Comparison of ENCODE assay signal across 19 cellular contexts in genomic region chr10:79220296-79220695, GRCh38.
DNase-seq lines count a peak whose midpoint lies in the region; ATAC-seq, FAIRE-seq and TF ChIP-seq lines count a peak whose summit lies in the region.
"Had no signal": no experiment of that assay in that cellular context is flagged by ENCODE, and none has a peak within 500 bp of the region (broad histone marks: within the 10 kb centered on the region; RNA-seq: fewer than 3 reads in every experiment).

No MANE protein-coding gene starts in this region.

- no peak overlapping the region for H3K9ac ChIP-seq in endodermal cell (ENCODE audit: extremely low read depth, low read length, poor library complexity, severe bottlenecking)
- H3K9ac ChIP-seq in muscle layer of colon (ENCODE audit: low read length), result peak overlapping the region; percentile 4

- H3K9me3 Mint-ChIP-seq in endodermal cell (no peaks in the 10 kb centered on the region), type B pancreatic cell (no peaks in the 10 kb centered on the region)
- H3K9me3 Mint-ChIP-seq: activated CD4-positive, alpha-beta memory T cell treated with anti-CD3 and anti-CD28 coated beads, Interleukin-2, amount 10 ng/mL, durations not matched to agents 7 days and 5 days; activated T-helper 2 cell treated with anti-CD3 and anti-CD28 coated beads, Interferon-gamma antibody, Interleukin-2, Interleukin-4, amounts not matched to agents 10 μg/mL and 5 μg/mL and 100 μg/mL, durations not matched to agents 14 hours and 24 hours and 36 hours; CD8-positive, alpha-beta T cell had no signal

- intact Hi-C loops in Right ventricle myocardium inferior (cut with DNase I) (no loop called here), left ventricle myocardium superior (cut with micrococcal nuclease) (loop anchor here (10.0 kb wide), 1 partner anchor 55 kb away; no protein-coding TSS in a partner anchor)

- peak overlapping the region; percentile 86 for H3K27ac ChIP-seq in endodermal cell (ENCODE audit: low read depth, low read length)
- H3K27ac ChIP-seq in muscle layer of colon (ENCODE audit: low read depth, low read length), result peak overlapping the region; percentile 95
- H3K27ac ChIP-seq in effector memory CD4-positive, alpha-beta T cell (ENCODE audit: insufficient read depth, low read length, poor library complexity, severe bottlenecking), result no peak overlapping the region
- H3K27ac ChIP-seq: A549, foreskin keratinocyte had no signal

- H3K36me3 ChIP-seq in endodermal cell (ENCODE audit: control insufficient read depth, insufficient read depth, low read length) (peaks cover 42% of the 10 kb centered on the region), muscle layer of colon (ENCODE audit: insufficient read depth, low read length) (peaks cover 24% of the 10 kb centered on the region)
- H3K36me3 ChIP-seq in effector memory CD4-positive, alpha-beta T cell (ENCODE audit: control insufficient read depth, insufficient read depth, low read length), result peaks cover 17% of the 10 kb centered on the region

- H3K4me1 Mint-ChIP-seq in endodermal cell, result peaks cover 18% of the 10 kb centered on the region
- H3K4me1 Mint-ChIP-seq in type B pancreatic cell (ENCODE audit: unreplicated experiment), result peaks cover 53% of the 10 kb centered on the region
- H3K4me1 Mint-ChIP-seq: activated CD4-positive, alpha-beta memory T cell treated with anti-CD3 and anti-CD28 coated beads, Interleukin-2, amount 10 ng/mL, durations not matched to agents 7 days and 5 days had no signal

- peak; percentile 48 for DNase-seq in Right ventricle myocardium inferior (ENCODE audit: missing footprints)
- DNase-seq in left ventricle myocardium superior, result no peak
- no peak for DNase-seq in endodermal cell
- DNase-seq in type B pancreatic cell (ENCODE audit: extremely low spot score, unreplicated experiment), result no peak
- DNase-seq in frontal cortex (ENCODE audit: low spot score in 2 of 2), result no peak
- no peak for DNase-seq in effector memory CD4-positive, alpha-beta T cell
- DNase-seq: activated CD4-positive, alpha-beta memory T cell treated with anti-CD3 and anti-CD28 coated beads, Interleukin-2, amount 10 ng/mL, durations not matched to agents 7 days and 5 days; CD8-positive, alpha-beta T cell; NCI-H187; NCI-H748 treated with DMSO at 0.1 percent for 48 hours; SIG-M5; stimulated activated naive CD4-positive, alpha-beta T cell treated with Interleukin-2 at 50 U/mL for 16 hours had no signal

- H3K27ac Mint-ChIP-seq in endodermal cell (peak overlapping the region; percentile 72), type B pancreatic cell (peak overlapping the region; percentile 82)
- H3K27ac Mint-ChIP-seq: activated CD4-positive, alpha-beta memory T cell treated with anti-CD3 and anti-CD28 coated beads, Interleukin-2, amount 10 ng/mL, durations not matched to agents 7 days and 5 days; activated T-helper 2 cell treated with anti-CD3 and anti-CD28 coated beads, Interferon-gamma antibody, Interleukin-2, Interleukin-4, amounts not matched to agents 10 μg/mL and 5 μg/mL and 100 μg/mL, durations not matched to agents 14 hours and 24 hours and 36 hours; CD8-positive, alpha-beta T cell had no signal

- H3K27me3 ChIP-seq in endodermal cell (ENCODE audit: control insufficient read depth, insufficient read depth, low read length, poor library complexity, severe bottlenecking) (no peaks in the 10 kb centered on the region), muscle layer of colon (ENCODE audit: control insufficient read depth in 1 of 2, insufficient read depth in 2 of 2, low read length in 2 of 2) (no peaks in the 10 kb centered on the region)
- H3K27me3 ChIP-seq in effector memory CD4-positive, alpha-beta T cell (replicated peaks; ENCODE audit: control insufficient read depth, insufficient read depth, low read length, poor library complexity, severe bottlenecking), result no peaks in the 10 kb centered on the region
- H3K27me3 ChIP-seq: foreskin keratinocyte had no signal

- no peak for FAIRE-seq in frontal cortex (lab: Jason Lieb, UNC)
- FAIRE-seq: A549, GM19239, islet of Langerhans had no signal

- no peak for ATAC-seq in Right ventricle myocardium inferior
- ATAC-seq in left ventricle myocardium superior, result no peak
- no peak for ATAC-seq in GM19397 (IDR thresholded peaks at IDR 0.05; ENCODE audit: unreplicated experiment)
- ATAC-seq: CD8-positive, alpha-beta T cell had no signal

- TF ChIP-seq CTCF in endodermal cell (conservative IDR thresholded peaks at IDR 0.05) (no peak), type B pancreatic cell (conservative IDR thresholded peaks at IDR 0.05) (no peak)

- H3K4me3 Mint-ChIP-seq in endodermal cell, result no peak overlapping the region
- H3K4me3 Mint-ChIP-seq in type B pancreatic cell, result peak overlapping the region; percentile 62
- H3K4me3 Mint-ChIP-seq: activated CD4-positive, alpha-beta memory T cell treated with anti-CD3 and anti-CD28 coated beads, Interleukin-2, amount 10 ng/mL, durations not matched to agents 7 days and 5 days; CD8-positive, alpha-beta T cell had no signal

- H3K27me3 Mint-ChIP-seq in endodermal cell (ENCODE audit: insufficient read depth) (no peaks in the 10 kb centered on the region), type B pancreatic cell (peaks cover 2% of the 10 kb centered on the region)
- H3K27me3 Mint-ChIP-seq: activated CD4-positive, alpha-beta memory T cell treated with anti-CD3 and anti-CD28 coated beads, Interleukin-2, amount 10 ng/mL, durations not matched to agents 7 days and 5 days had no signal

- WGBS in endodermal cell (ENCODE audit: insufficient coverage in 1 of 2, insufficient read length in 1 of 2), 2 experiments, result 86 to 89% methylated on average over 3 to 7 of the region's 7 CpGs

- no peaks in the 10 kb centered on the region for H3K9me3 ChIP-seq in endodermal cell (ENCODE audit: control insufficient read depth, low read length)
- H3K9me3 ChIP-seq in muscle layer of colon (ENCODE audit: low read length), result no peaks in the 10 kb centered on the region
- H3K9me3 ChIP-seq in effector memory CD4-positive, alpha-beta T cell (ENCODE audit: control insufficient read depth, low read length), result no peaks in the 10 kb centered on the region
- H3K9me3 ChIP-seq: A549 had no signal

- peaks cover 51% of the 10 kb centered on the region for H3K36me3 Mint-ChIP-seq in endodermal cell (ENCODE audit: low read depth)
- peaks cover 24% of the 10 kb centered on the region for H3K36me3 Mint-ChIP-seq in type B pancreatic cell

- H3K4me1 ChIP-seq in endodermal cell (ENCODE audit: control insufficient read depth, insufficient read depth, low read length) (peaks cover 10% of the 10 kb centered on the region), muscle layer of colon (ENCODE audit: insufficient read depth, low read length) (peaks cover 70% of the 10 kb centered on the region)
- H3K4me1 ChIP-seq in effector memory CD4-positive, alpha-beta T cell (ENCODE audit: control insufficient read depth, insufficient read depth, low read length, poor library complexity, severe bottlenecking), result no peaks in the 10 kb centered on the region
- H3K4me1 ChIP-seq: A549 had no signal

- H3K4me3 ChIP-seq in endodermal cell (ENCODE audit: low read length) (no peak overlapping the region), muscle layer of colon (ENCODE audit: low read depth in 1 of 2, low read length in 2 of 2) (peak overlapping the region in 1 of 2 donors; percentile 3)
- H3K4me3 ChIP-seq in effector memory CD4-positive, alpha-beta T cell (ENCODE audit: insufficient read depth, low read depth, low read length, poor library complexity, severe bottlenecking), result no peak overlapping the region
- H3K4me3 ChIP-seq: A549 had no signal
